22 cellular contexts compared by ENCODE assay signal in genomic region chr4:101035522-101035921, GRCh38.
"Had no signal": no experiment of that assay in that cellular context is flagged by ENCODE, and none has a peak within 500 bp of the region (broad histone marks: within the 10 kb centered on the region; RNA-seq: fewer than 3 reads in every experiment).

No MANE protein-coding gene starts in this region.

- H3K27me3 Mint-ChIP-seq: activated naive CD8-positive, alpha-beta T cell treated with anti-CD3 and anti-CD28 coated beads, Interleukin-2, amount 50 U/mL, for 24 hours; memory B cell; progenitor cell of endocrine pancreas had no signal

- H3K4me1 Mint-ChIP-seq: memory B cell had no signal

- DNase-seq: activated CD8-positive, alpha-beta memory T cell treated with anti-CD3 and anti-CD28 coated beads, Interleukin-2, amount 50 U/mL, for 48 hours; activated effector memory CD4-positive, alpha-beta T cell treated with Interleukin-2 at 50 U/mL for 16 hours; activated naive CD4-positive, alpha-beta T cell treated with anti-CD3 and anti-CD28 coated beads for 36 hours; activated naive CD8-positive, alpha-beta T cell treated with anti-CD3 and anti-CD28 coated beads, Interleukin-2, amount 50 U/mL, for 24 hours; activated T-cell treated with anti-CD3 and anti-CD28 coated beads, Interleukin-2, amount 50 U/mL, for 4 hours; effector CD4-positive, alpha-beta T cell; foreskin keratinocyte; left ventricle myocardium superior; mucosa of descending colon; retina; spleen; stimulated activated CD4-positive, alpha-beta T cell treated with anti-CD3 and anti-CD28 coated beads, Interleukin-4, amount 100 ng/mL, for 1 hour; stimulated activated naive CD4-positive, alpha-beta T cell treated with Interleukin-2 at 50 U/mL for 16 hours; T1000; upper lobe of right lung had no signal

- H3K9me3 Mint-ChIP-seq: activated naive CD4-positive, alpha-beta T cell treated with anti-CD3 and anti-CD28 coated beads for 36 hours; activated naive CD8-positive, alpha-beta T cell treated with anti-CD3 and anti-CD28 coated beads, Interleukin-2, amount 50 U/mL, for 24 hours; activated T-cell treated with anti-CD3 and anti-CD28 coated beads, Interleukin-2, amount 50 U/mL, for 4 hours; memory B cell; neural crest cell had no signal

- H3K9me3 ChIP-seq: mucosa of descending colon, spleen, thoracic aorta, upper lobe of right lung had no signal

- H3K4me3 ChIP-seq: cardiac muscle cell, mucosa of descending colon, spleen, thoracic aorta, upper lobe of right lung had no signal

- H3K36me3 ChIP-seq: thoracic aorta had no signal

- H3K27ac ChIP-seq: cardiac muscle cell, foreskin keratinocyte, spleen, thoracic aorta, upper lobe of right lung had no signal

- H3K27ac Mint-ChIP-seq: activated naive CD4-positive, alpha-beta T cell treated with anti-CD3 and anti-CD28 coated beads for 36 hours; activated naive CD8-positive, alpha-beta T cell treated with anti-CD3 and anti-CD28 coated beads, Interleukin-2, amount 50 U/mL, for 24 hours; memory B cell; progenitor cell of endocrine pancreas; T-helper 1 cell treated with Interleukin-12 subunit alpha and Interleukin-12 subunit beta and Interleukin-4 antibody, amounts not matched to agents 30 μg/mL and 1 μg/mL, for 36 hours; WTC11 had no signal

- H3K4me1 ChIP-seq: foreskin keratinocyte, upper lobe of right lung had no signal

- ATAC-seq: activated naive CD8-positive, alpha-beta T cell treated with anti-CD3 and anti-CD28 coated beads, Interleukin-2, amount 50 U/mL, for 24 hours; activated T-cell treated with anti-CD3 and anti-CD28 coated beads, Interleukin-2, amount 50 U/mL, for 4 hours; foreskin keratinocyte; left ventricle myocardium superior; mucosa of descending colon; upper lobe of right lung; WTC11 had no signal

- H3K4me3 Mint-ChIP-seq: activated naive CD4-positive, alpha-beta T cell treated with anti-CD3 and anti-CD28 coated beads for 36 hours; activated naive CD8-positive, alpha-beta T cell treated with anti-CD3 and anti-CD28 coated beads, Interleukin-2, amount 50 U/mL, for 24 hours; activated T-cell treated with anti-CD3 and anti-CD28 coated beads, Interleukin-2, amount 50 U/mL, for 4 hours; memory B cell; neural crest cell; T-helper 1 cell treated with Interleukin-12 subunit alpha and Interleukin-12 subunit beta and Interleukin-4 antibody, amounts not matched to agents 30 μg/mL and 1 μg/mL, for 36 hours; WTC11 had no signal

- H3K27me3 ChIP-seq: cardiac muscle cell, foreskin keratinocyte, spleen, upper lobe of right lung had no signal
